In genomic region chr6:104226798-104227444, GRCh38 we compare ENCODE assay signal across 20 cellular contexts.
DNase-seq lines count a peak whose midpoint lies in the region; TF ChIP-seq lines count a peak whose summit lies in the region.
"Had no signal": no experiment of that assay in that cellular context is flagged by ENCODE, and none has a peak within 500 bp of the region (broad histone marks: within the 10 kb centered on the region; RNA-seq: fewer than 3 reads in every experiment).

No MANE protein-coding gene starts in this region.

- no peaks in the 10 kb centered on the region for H3K27me3 Mint-ChIP-seq in brain
- H3K27me3 Mint-ChIP-seq: activated naive CD4-positive, alpha-beta T cell treated with anti-CD3 and anti-CD28 coated beads, Interleukin-2, amount 10 ng/mL, durations not matched to agents 7 days and 5 days; CD4-positive, alpha-beta memory T cell; progenitor cell of endocrine pancreas had no signal

- peaks cover 18% of the 10 kb centered on the region for H3K4me1 Mint-ChIP-seq in brain
- H3K4me1 Mint-ChIP-seq: activated naive CD4-positive, alpha-beta T cell treated with anti-CD3 and anti-CD28 coated beads, Interleukin-2, amount 10 ng/mL, durations not matched to agents 7 days and 5 days; CD4-positive, alpha-beta memory T cell had no signal

- peaks cover 0 to 3% (median 0%) of the 10 kb centered on the region in 5 experiments for H3K9me3 Mint-ChIP-seq in brain
- H3K9me3 Mint-ChIP-seq: activated naive CD4-positive, alpha-beta T cell treated with anti-CD3 and anti-CD28 coated beads, Interleukin-2, amount 10 ng/mL, durations not matched to agents 7 days and 5 days; activated T-helper 1 cell treated with anti-CD3 and anti-CD28 coated beads, Interleukin-12 subunit alpha, Interleukin-12 subunit beta, Interleukin-2, Interleukin-4 antibody, amounts not matched to agents 30 ng/mL and 10 ng/mL and 1 ng/mL, durations not matched to agents 14 hours and 24 hours and 36 hours had no signal

- no peak overlapping the region for H3K4me3 Mint-ChIP-seq in brain
- H3K4me3 Mint-ChIP-seq: activated naive CD4-positive, alpha-beta T cell treated with anti-CD3 and anti-CD28 coated beads, Interleukin-2, amount 10 ng/mL, durations not matched to agents 7 days and 5 days; activated T-helper 1 cell treated with anti-CD3 and anti-CD28 coated beads, Interleukin-12 subunit alpha, Interleukin-12 subunit beta, Interleukin-2, Interleukin-4 antibody, amounts not matched to agents 30 ng/mL and 10 ng/mL and 1 ng/mL, durations not matched to agents 14 hours and 24 hours and 36 hours; CD4-positive, alpha-beta memory T cell had no signal

- peak overlapping the region in 4 of 5 experiments; percentile 31 to 84 (median 62) for H3K27ac Mint-ChIP-seq in brain
- H3K27ac Mint-ChIP-seq: activated naive CD4-positive, alpha-beta T cell treated with anti-CD3 and anti-CD28 coated beads, Interleukin-2, amount 10 ng/mL, durations not matched to agents 7 days and 5 days; activated T-helper 1 cell treated with anti-CD3 and anti-CD28 coated beads, Interleukin-12 subunit alpha, Interleukin-12 subunit beta, Interleukin-2, Interleukin-4 antibody, amounts not matched to agents 30 ng/mL and 10 ng/mL and 1 ng/mL, durations not matched to agents 14 hours and 24 hours and 36 hours; CD4-positive, alpha-beta memory T cell; progenitor cell of endocrine pancreas had no signal

- DNase-seq in NCI-H345 (lab: John Stamatoyannopoulos, UW): peak; percentile 24
- no peak for DNase-seq in NCI-H345 treated with DMSO at 0.1 percent for 48 hours (lab: John Stamatoyannopoulos, UW; ENCODE audit: unreplicated experiment)
- peak; percentile 32 for DNase-seq in medulla oblongata (ENCODE audit: extremely low spot score)
- peak; percentile 32 for DNase-seq in superior temporal gyrus (ENCODE audit: extremely low spot score)
- no peak for DNase-seq in CD1c-positive myeloid dendritic cell (ENCODE audit: extremely low spot score)
- no peak for DNase-seq in activated gamma-delta T cell (lab: John Stamatoyannopoulos, UW)
- no peak for DNase-seq in NOMO-1 treated with dmso at 0.1 percent for 144 hours (lab: John Stamatoyannopoulos, UW; ENCODE audit: unreplicated experiment)
- DNase-seq: activated CD4-positive, alpha-beta T cell treated with anti-CD3 and anti-CD28 coated beads, Interleukin-2, amount 50 U/mL, for 48 hours; activated naive CD4-positive, alpha-beta T cell treated with anti-CD3 and anti-CD28 coated beads, Interleukin-2, amount 10 ng/mL, durations not matched to agents 7 days and 5 days; brain microvascular endothelial cell; CD4-positive, alpha-beta memory T cell; effector CD4-positive, alpha-beta T cell; mammary epithelial cell; NCI-H1048; NCI-H2081; NCI-H510A treated with DMSO at 0.1 percent for 48 hours; stimulated activated naive CD4-positive, alpha-beta T cell treated with Interleukin-2 at 50 U/mL for 16 hours had no signal

- H3K36me3 Mint-ChIP-seq in brain: no peaks in the 10 kb centered on the region
- H3K36me3 Mint-ChIP-seq: activated naive CD4-positive, alpha-beta T cell treated with anti-CD3 and anti-CD28 coated beads, Interleukin-2, amount 10 ng/mL, durations not matched to agents 7 days and 5 days; CD4-positive, alpha-beta memory T cell had no signal

- TF ChIP-seq CTCF in brain (conservative IDR thresholded peaks at IDR 0.05): no peak

Comparison
In these comparisons a context has a peak if more than half of its experiments do, and no peak if none do; other contexts are left out.
1. DNase-seq: peak in NCI-H345 (single experiment), medulla oblongata (single experiment) and superior temporal gyrus (single experiment); none in NCI-H345 treated with DMSO at 0.1 percent for 48 hours (single experiment), CD1c-positive myeloid dendritic cell (single experiment), activated gamma-delta T cell (single experiment) and NOMO-1 treated with dmso at 0.1 percent for 144 hours (single experiment).